Comparison of ENCODE assay signal across 14 cellular contexts in genomic region chr1:238777551-238777950, GRCh38.
"Had no signal": no experiment of that assay in that cellular context is flagged by ENCODE, and none has a peak within 500 bp of the region (broad histone marks: within the 10 kb centered on the region; RNA-seq: fewer than 3 reads in every experiment).

No MANE protein-coding gene starts in this region.

- H3K4me1 ChIP-seq: colonic mucosa, lower lobe of right lung, right atrium auricular region, spleen, tibial nerve had no signal

- H3K27me3 ChIP-seq: cardiac muscle cell, colonic mucosa, right atrium auricular region, spleen, tibial nerve had no signal

- H3K9me3 ChIP-seq: colonic mucosa, lower lobe of right lung, right atrium auricular region, tibial nerve had no signal

- DNase-seq: aorta; colonic mucosa; effector CD4-positive, alpha-beta T cell; hippocampal formation; left cardiac atrium; lower lobe of right lung; midbrain; naive B cell; posterior cingulate gyrus; spleen; stimulated activated CD4-positive, alpha-beta T cell treated with anti-CD3 and anti-CD28 coated beads, Interleukin-1b, Interleukin-23, amount 100 ng/mL, for 48 hours had no signal

- H3K27ac ChIP-seq: cardiac muscle cell, colonic mucosa, lower lobe of right lung, right atrium auricular region, spleen, tibial nerve had no signal

- H3K4me3 ChIP-seq: cardiac muscle cell, colonic mucosa, lower lobe of right lung, right atrium auricular region, spleen, tibial nerve had no signal

- H3K36me3 ChIP-seq: cardiac muscle cell, colonic mucosa, lower lobe of right lung, right atrium auricular region, spleen, tibial nerve had no signal
